In genomic region chr18:63736856-63737255, GRCh38 we compare ENCODE assay signal across 27 cellular contexts. TPM values are rescaled to one million over a fixed set of nuclear protein-coding genes. Genes with fewer than 3 reads are reported as not detected.
A peak's percentile ranks its signal among the peaks of the same experiment; 100 is the strongest.
DNase-seq lines count a peak whose midpoint lies in the region; FAIRE-seq and TF ChIP-seq lines count a peak whose summit lies in the region.
"Had no signal": no experiment of that assay in that cellular context is flagged by ENCODE, and none has a peak within 500 bp of the region (broad histone marks: within the 10 kb centered on the region; RNA-seq: fewer than 3 reads in every experiment).

No MANE protein-coding gene starts in this region.

- H3K27me3 ChIP-seq in astrocyte (ENCODE audit: insufficient read depth, low read length) (no peaks in the 10 kb centered on the region), kidney epithelial cell (ENCODE audit: control insufficient read depth, insufficient read depth, low read length) (no peaks in the 10 kb centered on the region)
- H3K27me3 ChIP-seq: heart right ventricle had no signal

- H3K36me3 Mint-ChIP-seq in astrocyte (ENCODE audit: low read depth, unreplicated experiment) = no peaks in the 10 kb centered on the region
- H3K36me3 Mint-ChIP-seq: stimulated activated effector memory CD8-positive, alpha-beta T cell treated with anti-CD3 and anti-CD28 coated beads, Interleukin-12 subunit alpha, Interleukin-12 subunit beta, amount 100 ng/mL, for 72 hours had no signal

- peaks cover 4% of the 10 kb centered on the region for H3K9me3 Mint-ChIP-seq in astrocyte (ENCODE audit: unreplicated experiment)
- H3K9me3 Mint-ChIP-seq: nephron progenitor cell; stimulated activated effector memory CD8-positive, alpha-beta T cell treated with anti-CD3 and anti-CD28 coated beads, Interleukin-12 subunit alpha, Interleukin-12 subunit beta, amount 100 ng/mL, for 72 hours had no signal

- H3K4me1 ChIP-seq in astrocyte (ENCODE audit: insufficient read depth, low read length) = no peaks in the 10 kb centered on the region
- H3K4me1 ChIP-seq: heart right ventricle had no signal

- H3K9me3 ChIP-seq in astrocyte (ENCODE audit: insufficient read depth, low read depth, low read length) = no peaks in the 10 kb centered on the region
- H3K9me3 ChIP-seq: heart right ventricle, thoracic aorta had no signal

- peak overlapping the region; percentile 63 for H3K27ac Mint-ChIP-seq in astrocyte (ENCODE audit: unreplicated experiment)
- H3K27ac Mint-ChIP-seq: activated CD4-positive, alpha-beta memory T cell treated with anti-CD3 and anti-CD28 coated beads, Interleukin-2, amount 10 ng/mL, durations not matched to agents 7 days and 5 days; nephron progenitor cell; stimulated activated effector memory CD8-positive, alpha-beta T cell treated with anti-CD3 and anti-CD28 coated beads, Interleukin-12 subunit alpha, Interleukin-12 subunit beta, amount 100 ng/mL, for 72 hours had no signal

- no peaks in the 10 kb centered on the region for H3K79me2 ChIP-seq in astrocyte (ENCODE audit: insufficient read depth, low read length)

- H3K4me2 ChIP-seq in astrocyte (ENCODE audit: low read length) = no peak overlapping the region

- no peak for TF ChIP-seq CTCF in D721Med (IDR thresholded peaks at IDR 0.05; ENCODE audit: insufficient read depth, missing control alignments)
- TF ChIP-seq CTCF in astrocyte (IDR thresholded peaks at IDR 0.05; ENCODE audit: insufficient read depth, low read depth, low read length) = no peak
- TF ChIP-seq CTCF in kidney epithelial cell (IDR thresholded peaks at IDR 0.05; ENCODE audit: insufficient read depth, low read length, poor library complexity, severe bottlenecking) = no peak

- no peaks in the 10 kb centered on the region for H3K27me3 Mint-ChIP-seq in astrocyte (ENCODE audit: low read depth, unreplicated experiment)
- H3K27me3 Mint-ChIP-seq: activated CD4-positive, alpha-beta memory T cell treated with anti-CD3 and anti-CD28 coated beads, Interleukin-2, amount 10 ng/mL, durations not matched to agents 7 days and 5 days had no signal

- H3K4me3 ChIP-seq in astrocyte (ENCODE audit: insufficient read depth, low read depth, low read length) = no peak overlapping the region
- no peak overlapping the region for H3K4me3 ChIP-seq in kidney epithelial cell (ENCODE audit: low read depth, low read length)
- H3K4me3 ChIP-seq: heart right ventricle, thoracic aorta had no signal

- H3K4me3 Mint-ChIP-seq in astrocyte (ENCODE audit: unreplicated experiment) = no peak overlapping the region
- H3K4me3 Mint-ChIP-seq: activated CD4-positive, alpha-beta memory T cell treated with anti-CD3 and anti-CD28 coated beads, Interleukin-2, amount 10 ng/mL, durations not matched to agents 7 days and 5 days; nephron progenitor cell; stimulated activated effector memory CD8-positive, alpha-beta T cell treated with anti-CD3 and anti-CD28 coated beads, Interleukin-12 subunit alpha, Interleukin-12 subunit beta, amount 100 ng/mL, for 72 hours had no signal

- H3K4me1 Mint-ChIP-seq in astrocyte (ENCODE audit: low read depth, unreplicated experiment) = peaks cover 4% of the 10 kb centered on the region
- H3K4me1 Mint-ChIP-seq: activated CD4-positive, alpha-beta memory T cell treated with anti-CD3 and anti-CD28 coated beads, Interleukin-2, amount 10 ng/mL, durations not matched to agents 7 days and 5 days; nephron progenitor cell; stimulated activated effector memory CD8-positive, alpha-beta T cell treated with anti-CD3 and anti-CD28 coated beads, Interleukin-12 subunit alpha, Interleukin-12 subunit beta, amount 100 ng/mL, for 72 hours had no signal

- no peaks in the 10 kb centered on the region for H4K20me1 ChIP-seq in astrocyte (ENCODE audit: insufficient read depth, low read length)

- no peak overlapping the region for H3K9ac ChIP-seq in astrocyte (ENCODE audit: low read length)

- DNase-seq in D721Med (ENCODE audit: insufficient read length, low spot score) (no peak), HT-29 (ENCODE audit: low spot score) (peak; percentile 63), astrocyte (ENCODE audit: low read depth) (no peak), kidney epithelial cell (ENCODE audit: low read depth) (peak; percentile 32), SW480 (ENCODE audit: low spot score) (no peak), middle frontal gyrus (ENCODE audit: extremely low spot score, low spot score) (no peak), dermis blood vessel endothelial cell (no peak), AG20443 (ENCODE audit: low spot score) (no peak)
- DNase-seq: activated CD4-positive, alpha-beta memory T cell treated with anti-CD3 and anti-CD28 coated beads, Interleukin-2, amount 10 ng/mL, durations not matched to agents 7 days and 5 days; activated naive CD4-positive, alpha-beta T cell treated with Interleukin-2 at 50 U/mL for 16 hours; activated T-cell treated with anti-CD3 and anti-CD28 coated beads for 4 hours; AML-193; effector memory CD4-positive, alpha-beta T cell; heart right ventricle; KG1; left ventricle myocardium superior; NCI-H187; NCI-H345; nephron progenitor cell; posterior cingulate gyrus had no signal

- H3K36me3 ChIP-seq in astrocyte (ENCODE audit: insufficient read depth, low read length) (no peaks in the 10 kb centered on the region), kidney epithelial cell (ENCODE audit: control insufficient read depth, insufficient read depth, low read length) (no peaks in the 10 kb centered on the region)
- H3K36me3 ChIP-seq: heart right ventricle, thoracic aorta had no signal

- H2AFZ ChIP-seq in astrocyte (ENCODE audit: low read depth, low read length) = no peak overlapping the region

- no peak overlapping the region for H3K27ac ChIP-seq in astrocyte (ENCODE audit: low read depth, low read length)
- H3K27ac ChIP-seq: heart right ventricle, thoracic aorta had no signal

- FAIRE-seq in D721Med (lab: Jason Lieb, UNC) (peak; percentile 56), astrocyte (lab: Jason Lieb, UNC) (no peak)

RNA-seq across cellular contexts. Expression of gene SERPINB11, which starts 34.1 kb away (rescaled TPM):
- total RNA-seq in HT-29 (2014; rRNA removed; shearing (Covaris generic)) = not detected in 2 replicates
- total RNA-seq in astrocyte = not detected in 2 replicates
- not detected in 2 replicates for total RNA-seq in kidney epithelial cell
- not detected in 2 replicates for total RNA-seq in dermis blood vessel endothelial cell
- total RNA-seq: activated CD4-positive, alpha-beta memory T cell treated with anti-CD3 and anti-CD28 coated beads, Interleukin-2, amount 10 ng/mL, durations not matched to agents 7 days and 5 days; cerebellum; fibroblast of lung; heart right ventricle; left ventricle myocardium superior; mononuclear cell; SK-MEL-5; T-helper 2 cell treated with Interferon-gamma antibody and Interleukin-4, amounts not matched to agents 100 ng/mL and 5 ng/mL, for 36 hours; thoracic aorta had no signal

RNA-seq across cellular contexts. Expression of gene SERPINB7, which starts 38.4 kb away (rescaled TPM):
- 0.16 TPM in 1 of 2 replicates, not detected in the other for total RNA-seq in HT-29 (2014; rRNA removed; shearing (Covaris generic))
- total RNA-seq in astrocyte = 11.3 and 18.0 TPM in 2 replicates
- 2.2 and 3.1 TPM in 2 replicates for total RNA-seq in kidney epithelial cell
- 0.05 TPM in 1 of 2 replicates, not detected in the other for total RNA-seq in dermis blood vessel endothelial cell
- total RNA-seq: activated CD4-positive, alpha-beta memory T cell treated with anti-CD3 and anti-CD28 coated beads, Interleukin-2, amount 10 ng/mL, durations not matched to agents 7 days and 5 days; cerebellum; heart right ventricle; left ventricle myocardium superior; mononuclear cell; T-helper 2 cell treated with Interferon-gamma antibody and Interleukin-4, amounts not matched to agents 100 ng/mL and 5 ng/mL, for 36 hours had no signal

Comparison
In these comparisons a context has a peak if more than half of its experiments do, and no peak if none do; other contexts are left out.
1. DNase-seq: peak in HT-29 (single experiment) and kidney epithelial cell (single experiment); none in D721Med (single experiment), astrocyte (single experiment), SW480 (single experiment), middle frontal gyrus (single experiment), dermis blood vessel endothelial cell (single experiment) and AG20443 (single experiment).